Comparison of ENCODE assay signal across 11 cellular contexts in genomic region chr2:37459095-37459981, GRCh38.
DNase-seq lines count a peak whose midpoint lies in the region; ATAC-seq and FAIRE-seq lines count a peak whose summit lies in the region.
"Had no signal": no experiment of that assay in that cellular context is flagged by ENCODE, and none has a peak within 500 bp of the region (broad histone marks: within the 10 kb centered on the region; RNA-seq: fewer than 3 reads in every experiment).

No MANE protein-coding gene starts in this region.

- peak; percentile 77 for DNase-seq in Daoy (ENCODE audit: low read depth)
- peak; percentile 50 for DNase-seq in RCC 7860 (ENCODE audit: low spot score)
- peak; percentile 62 for DNase-seq in fibroblast of gingiva (ENCODE audit: low read depth)
- peak; percentile 68 for DNase-seq in non-pigmented ciliary epithelial cell (ENCODE audit: low read depth)
- no peak for DNase-seq in stimulated activated naive CD4-positive, alpha-beta T cell treated with Interleukin-2 at 50 U/mL for 16 hours (lab: John Stamatoyannopoulos, UW)
- DNase-seq in GF-D8 (lab: John Stamatoyannopoulos, UW): no peak
- no peak for DNase-seq in hypothalamus (lab: John Stamatoyannopoulos, UW)
- DNase-seq: colonic mucosa, kidney, SIG-M5 had no signal

- no peak for ATAC-seq in GM21717 (IDR thresholded peaks at IDR 0.05; ENCODE audit: unreplicated experiment)

- FAIRE-seq in RCC 7860 (lab: Jason Lieb, UNC): no peak
- FAIRE-seq: kidney had no signal

Comparison
In these comparisons a context has a peak if more than half of its experiments do, and no peak if none do; other contexts are left out.
1. DNase-seq: peak in Daoy (single experiment), RCC 7860 (single experiment), fibroblast of gingiva (single experiment) and non-pigmented ciliary epithelial cell (single experiment); none in stimulated activated naive CD4-positive, alpha-beta T cell treated with Interleukin-2 at 50 U/mL for 16 hours (single experiment), GF-D8 (single experiment) and hypothalamus (0 of 51).